ENCODE assay signal across 1 cellular context in the genomic region with DNA sequence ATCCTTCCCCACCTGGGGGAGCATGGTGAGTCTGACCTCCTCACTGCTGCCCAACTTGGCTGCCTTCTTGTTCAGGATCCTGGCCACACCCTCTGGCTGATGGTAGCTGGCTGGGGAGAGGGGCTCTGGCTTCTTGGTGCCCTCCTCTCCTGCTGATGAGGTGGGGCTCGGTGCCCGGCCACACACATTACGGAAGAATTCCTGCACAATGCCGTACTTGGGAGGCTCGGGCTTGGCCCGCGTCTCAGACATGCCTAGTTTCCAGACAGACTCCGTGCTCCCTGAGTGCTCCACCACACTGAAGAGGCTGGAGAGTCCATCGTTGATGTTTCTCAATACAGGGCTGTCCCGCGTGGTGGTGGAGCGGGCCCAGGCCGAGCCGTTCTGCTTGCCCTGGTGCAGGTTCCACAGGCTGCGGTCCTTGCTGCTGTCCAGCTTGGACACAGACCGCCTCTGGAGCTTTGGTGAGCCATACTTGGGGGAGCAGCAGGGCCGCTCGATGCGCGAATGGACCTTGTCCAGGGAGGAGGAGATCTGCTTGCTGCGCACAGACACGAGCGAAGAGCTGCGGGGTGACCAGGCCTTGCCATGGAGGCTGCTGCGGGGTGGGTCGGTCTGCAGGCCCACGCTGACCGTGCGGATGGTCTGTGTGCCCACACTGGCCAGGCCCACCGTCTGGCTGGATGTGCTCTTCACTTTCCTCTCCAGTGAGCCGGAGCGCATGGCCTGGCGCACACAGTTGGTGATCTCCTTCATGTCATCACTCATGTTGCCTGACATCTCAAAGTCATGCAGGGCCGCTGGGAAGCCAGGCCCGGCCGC.
TF ChIP-seq lines count a peak whose summit lies in the region.

No MANE protein-coding gene starts in this region.

TF ChIP-seq in K562, 482 proteins besides CTCF, POLR2A, EP300 and RAD21:
- TF ChIP-seq HNRNPLL (IDR thresholded peaks at IDR 0.05; ENCODE audit: low read depth, low read length, poor library complexity, severe bottlenecking) (no peak), ZNF263 (CRISPR knock-in tag; IDR thresholded peaks at IDR 0.05; ENCODE audit: borderline replicate concordance) (peak; percentile 84)
- TF ChIP-seq, protein P1, sequence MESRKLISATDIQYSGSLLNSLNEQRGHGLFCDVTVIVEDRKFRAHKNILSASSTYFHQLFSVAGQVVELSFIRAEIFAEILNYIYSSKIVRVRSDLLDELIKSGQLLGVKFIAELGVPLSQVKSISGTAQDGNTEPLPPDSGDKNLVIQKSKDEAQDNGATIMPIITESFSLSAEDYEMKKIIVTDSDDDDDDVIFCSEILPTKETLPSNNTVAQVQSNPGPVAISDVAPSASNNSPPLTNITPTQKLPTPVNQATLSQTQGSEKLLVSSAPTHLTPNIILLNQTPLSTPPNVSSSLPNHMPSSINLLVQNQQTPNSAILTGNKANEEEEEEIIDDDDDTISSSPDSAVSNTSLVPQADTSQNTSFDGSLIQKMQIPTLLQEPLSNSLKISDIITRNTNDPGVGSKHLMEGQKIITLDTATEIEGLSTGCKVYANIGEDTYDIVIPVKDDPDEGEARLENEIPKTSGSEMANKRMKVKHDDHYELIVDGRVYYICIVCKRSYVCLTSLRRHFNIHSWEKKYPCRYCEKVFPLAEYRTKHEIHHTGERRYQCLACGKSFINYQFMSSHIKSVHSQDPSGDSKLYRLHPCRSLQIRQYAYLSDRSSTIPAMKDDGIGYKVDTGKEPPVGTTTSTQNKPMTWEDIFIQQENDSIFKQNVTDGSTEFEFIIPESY (CRISPR knock-in tag; IDR thresholded peaks at IDR 0.05) = 0 out of 2 replicates have a peak, but pooled peaks have one; percentile 47
